ENCODE assay signal across 8 cellular contexts in the genomic region with DNA sequence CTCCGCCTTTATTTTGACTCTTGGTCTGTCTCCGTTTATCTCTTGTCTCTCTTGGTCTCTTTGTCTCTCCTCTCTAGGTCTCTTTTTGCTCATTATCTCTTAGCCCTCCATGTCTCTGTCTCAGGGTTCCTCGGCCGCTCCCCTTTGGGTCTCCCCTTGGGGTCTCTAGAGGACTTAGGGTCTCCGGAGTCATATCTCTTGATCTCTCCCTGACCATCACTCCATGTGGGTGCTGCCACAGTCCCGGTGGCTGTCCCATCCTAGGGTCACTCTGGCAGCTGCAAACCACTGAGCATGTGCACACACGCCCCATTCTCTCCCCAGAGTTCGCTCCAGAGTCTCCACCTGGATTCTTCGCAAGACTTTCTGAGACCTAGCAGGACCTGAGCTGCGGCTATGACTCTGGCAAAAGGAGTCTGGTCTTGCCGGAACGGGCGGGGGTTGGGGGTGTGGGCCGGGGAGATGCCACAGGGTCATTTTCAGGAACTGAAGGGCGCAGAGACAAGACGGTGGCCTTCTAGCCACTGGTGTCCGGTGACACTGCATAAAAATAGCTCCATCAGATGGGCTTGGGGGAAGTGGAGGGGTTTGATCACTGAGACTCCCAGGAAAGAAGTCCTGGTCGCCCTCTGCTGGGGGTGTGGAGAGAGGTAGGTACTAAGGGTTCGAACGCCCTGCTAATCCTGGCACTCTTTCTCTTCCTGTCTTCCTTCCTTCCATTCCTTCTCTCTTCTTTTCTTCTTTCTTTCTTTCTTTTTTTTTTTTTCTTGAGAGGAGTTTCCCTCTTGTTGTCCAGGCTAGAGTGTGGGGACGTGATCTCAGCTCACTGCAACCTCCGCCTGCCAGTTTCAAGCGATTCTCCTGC. TPM values are rescaled to one million over a fixed set of nuclear protein-coding genes. Genes with fewer than 3 reads are reported as not detected.
A peak's percentile ranks its signal among the peaks of the same experiment; 100 is the strongest.
DNase-seq lines count a peak whose midpoint lies in the region; ATAC-seq, FAIRE-seq and TF ChIP-seq lines count a peak whose summit lies in the region.

No MANE protein-coding gene starts in this region.

- peaks cover 2% of the 10 kb centered on the region for H3K4me1 Mint-ChIP-seq in neural progenitor cell

- H2AFZ ChIP-seq in K562 (ENCODE audit: low read depth, low read length) (peak overlapping the region; percentile 78), neural progenitor cell (replicated peaks) (no peak overlapping the region)

- H3K9me1 ChIP-seq in K562 (ENCODE audit: control insufficient read depth, insufficient read depth, low read length) = no peaks in the 10 kb centered on the region

- H3K27me3 Mint-ChIP-seq in neural progenitor cell (ENCODE audit: insufficient read depth, low read depth) = peaks cover 63% of the 10 kb centered on the region

- H3K9me3 ChIP-seq in K562 (replicated peaks; ENCODE audit: control insufficient read depth, insufficient read depth, low read depth, low read length) = no peaks in the 10 kb centered on the region
- no peaks in the 10 kb centered on the region for H3K9me3 ChIP-seq in neural progenitor cell (ENCODE audit: low read depth)

- TF ChIP-seq CTCF in K562 (IDR thresholded peaks at IDR 0.05 in 2 of 3, conservative IDR thresholded peaks at IDR 0.05 in 1 of 3; ENCODE audit: insufficient read depth in 2 of 3, low read depth in 1 of 3, low read length in 3 of 3) = peak; percentile 71 to 84 (median 79)
- peak; percentile 42 for TF ChIP-seq CTCF in neural progenitor cell (IDR thresholded peaks at IDR 0.05)

- H3K27me3 ChIP-seq in K562 (ENCODE audit: control insufficient read depth in 2 of 2, insufficient read depth in 2 of 2, low read length in 2 of 2) (peaks cover 3 to 21% of the 10 kb centered on the region in 2 experiments; a peak in 4 of 5 replicates), neural progenitor cell (peaks cover 64% of the 10 kb centered on the region)

- peak; percentile 96 for FAIRE-seq in K562 (lab: Jason Lieb, UNC)

- H3K4me3 ChIP-seq in K562 (no peak overlapping the region), neural progenitor cell (no peak overlapping the region)

- TF ChIP-seq EP300 in K562 (IDR thresholded peaks at IDR 0.05; ENCODE audit: low read length) = no peak

- no TSS peak for BruUV-seq in K562 (replicated peaks; lab: Mats Ljungman, UMichigan)

- peaks cover 9% of the 10 kb centered on the region for H3K36me3 Mint-ChIP-seq in neural progenitor cell

- TF ChIP-seq POLR2A in K562 (conservative IDR thresholded peaks at IDR 0.05) = 0 out of 2 replicates have a peak, but pooled peaks have one; percentile 35

- peak overlapping the region; percentile 14 for H3K4me3 Mint-ChIP-seq in neural progenitor cell

- H3K9ac ChIP-seq in K562 (ENCODE audit: insufficient read depth in 1 of 2, low read depth in 2 of 2, low read length in 2 of 2) = peak overlapping the region; percentile 21 to 84
- no peak overlapping the region for H3K9ac ChIP-seq in neural progenitor cell

- POLR2A ChIA-PET in K562 (lab: Yijun Ruan, JAX) = interaction anchor here (0.5 to 1.0 kb wide), 7 partner anchors 9 to 278 kb away, joined by 3 to 4 read pairs (median 3); a partner anchor contains a TSS

- intact Hi-C loops in K562 (cut with micrococcal nuclease) = loop anchor here (2.0 to 5.0 kb wide), 2 partner anchors 75 to 286 kb away; no protein-coding TSS in a partner anchor

- ATAC-seq in K562 (peak; percentile 95), HG02970 (IDR thresholded peaks at IDR 0.05; ENCODE audit: low FRiP score, unreplicated experiment) (no peak)
- no peak for ATAC-seq in activated CD4-positive, CD25-positive, alpha-beta regulatory T cell treated with anti-CD3 and anti-CD28 coated beads, Interleukin-2, amount 50 U/mL, for 24 hours

- in situ Hi-C loops in K562 (cut with MboI) = no loop called here

- H3K36me3 ChIP-seq in K562 (ENCODE audit: control insufficient read depth, insufficient read depth, low read length) (no peaks in the 10 kb centered on the region), neural progenitor cell (no peaks in the 10 kb centered on the region)

- H3K4me1 ChIP-seq in K562 (replicated peaks in 1 of 2; ENCODE audit: control insufficient read depth in 2 of 2, insufficient read depth in 2 of 2, low read length in 2 of 2) (peaks cover 9 to 32% of the 10 kb centered on the region in 2 experiments; a peak in 4 of 5 replicates), neural progenitor cell (no peaks in the 10 kb centered on the region)

- H3K4me2 ChIP-seq in K562 (ENCODE audit: insufficient read depth, low read length) (peak overlapping the region; percentile 47), neural progenitor cell (no peak overlapping the region)

- H3K27ac ChIP-seq in K562 (ENCODE audit: extremely low read depth, low read depth, low read length) (peak overlapping the region; percentile 52; the same call in 2 of the 3 replicates), neural progenitor cell (no peak overlapping the region)

- WGBS in K562 (ENCODE audit: insufficient coverage, low coverage, missing lambda C conversion rate) = 30% methylated on average over 19 of the region's 23 CpGs

- peak; percentile 29 for DNase-seq in NCI-H1105 treated with DMSO at 0.1 percent for 48 hours (lab: John Stamatoyannopoulos, UW)
- no peak for DNase-seq in NCI-H1105 (lab: John Stamatoyannopoulos, UW)
- DNase-seq in NCI-H146 treated with DMSO at 0.1 percent for 48 hours (lab: John Stamatoyannopoulos, UW; ENCODE audit: unreplicated experiment) = peak; percentile 15
- DNase-seq in K562 (ENCODE audit: extremely low read depth in 1 of 4, low spot score in 3 of 4) = peak; percentile 76 to 91 (median 82)
- DNase-seq in neural progenitor cell (ENCODE audit: low spot score) = peak; percentile 60
- DNase-seq in activated CD8-positive, alpha-beta memory T cell treated with anti-CD3 and anti-CD28 coated beads, Interleukin-2, amount 50 U/mL, for 48 hours = no peak

- H3K79me2 ChIP-seq in K562 (ENCODE audit: control insufficient read depth, insufficient read depth, low read length) = no peaks in the 10 kb centered on the region
- H3K79me2 ChIP-seq in neural progenitor cell (ENCODE audit: low read depth) = no peaks in the 10 kb centered on the region

- no peak overlapping the region for H3K27ac Mint-ChIP-seq in neural progenitor cell

- TF ChIP-seq RAD21 in K562 (CRISPR knock-in tag; conservative IDR thresholded peaks at IDR 0.05 in 1 of 2, IDR thresholded peaks at IDR 0.05 in 1 of 2) = peak; percentile 41 to 70

- H3K9me3 Mint-ChIP-seq in neural progenitor cell = peaks cover 17% of the 10 kb centered on the region

- no peaks in the 10 kb centered on the region for H4K20me1 ChIP-seq in K562 (replicated peaks; ENCODE audit: control insufficient read depth, insufficient read depth, low read length)
- H4K20me1 ChIP-seq in neural progenitor cell (ENCODE audit: low read depth) = peaks cover 14% of the 10 kb centered on the region

- H3F3A ChIP-seq in neural progenitor cell (ENCODE audit: low read depth) = peaks cover 16% of the 10 kb centered on the region

- CTCF ChIA-PET in K562 (lab: Yijun Ruan, JAX; ENCODE audit: low intra/inter-chr PET ratio) = interaction anchor here (0.5 to 1.0 kb wide), 6 partner anchors 54 to 279 kb away, joined by 3 to 5 read pairs (median 3); no protein-coding TSS in a partner anchor

RNA-seq across cellular contexts. Expression of a gene that starts 1.2 kb away (rescaled TPM):
- total RNA-seq in K562 (2011; cell fraction: chromatin; rRNA removed; ENCODE audit: low replicate concordance) = 0.12 TPM in 1 of 2 replicates, not detected in the other
- total RNA-seq in K562 (2011; cell fraction: nucleolus; rRNA removed) = 0.13 and 0.17 TPM in 2 replicates
- total RNA-seq in K562 (2011; cell fraction: nucleoplasm; rRNA removed) = 0.15 TPM in 1 of 2 replicates, not detected in the other
- total RNA-seq in K562 (2014; rRNA removed) = 0.04 and 0.05 TPM in 2 replicates
- total RNA-seq in K562 (2014; rRNA removed; fragmentation: Illumina TruSeq; extraction: Trizol) = 0.04 TPM in 1 of 2 replicates, not detected in the other
- total RNA-seq in K562 (2015; rRNA removed; fragmentation: Illumina TruSeq; extraction: Trizol) = not detected in 2 replicates
- not detected in 2 replicates for total RNA-seq in K562 (2021)
- not detected in 2 replicates for polyA plus RNA-seq in K562 (2011; rRNA removed)
- polyA plus RNA-seq in K562 (2011; cell fraction: cytosol; rRNA removed) = 0.01 TPM in 1 of 2 replicates, not detected in the other
- not detected in 2 replicates for polyA plus RNA-seq in K562 (2011; cell fraction: nucleus; rRNA removed)
- 0.01 and 0.04 TPM in 2 replicates for polyA plus RNA-seq in K562 (2012)
- 0.04 TPM in 1 of 2 replicates, not detected in the other for polyA plus RNA-seq in K562 (2014; fragmentation: Illumina TruSeq; extraction: Trizol)
- not detected for polyA plus RNA-seq in K562 (2014; fragmentation: Nextera tagmentation; extraction: Ambion mirVana)
- polyA plus RNA-seq in K562 (2014; rRNA removed) = not detected in 2 replicates
- 0.06 and 0.07 TPM in 2 replicates for polyA minus RNA-seq in K562 (2011; rRNA and poly(A)+ RNA removed)
- polyA minus RNA-seq in K562 (2011; cell fraction: cytosol; rRNA and poly(A)+ RNA removed) = not detected in 2 replicates
- polyA minus RNA-seq in K562 (2011; cell fraction: nucleus; rRNA and poly(A)+ RNA removed) = not detected in 2 replicates
- 0.11 TPM in 1 of 2 replicates, not detected in the other for total RNA-seq in neural progenitor cell (ENCODE audit: low replicate concordance)

RNA-seq across cellular contexts. Expression of a gene that starts 9.1 kb away (rescaled TPM):
- total RNA-seq in K562 (2011; cell fraction: chromatin; rRNA removed; ENCODE audit: low replicate concordance) = not detected in 2 replicates
- not detected in 2 replicates for total RNA-seq in K562 (2011; cell fraction: nucleolus; rRNA removed)
- total RNA-seq in K562 (2011; cell fraction: nucleoplasm; rRNA removed) = not detected in 2 replicates
- total RNA-seq in K562 (2014; rRNA removed) (not detected in 2 replicates), K562 (2014; rRNA removed; fragmentation: Illumina TruSeq; extraction: Trizol) (not detected in 2 replicates), K562 (2015; rRNA removed; fragmentation: Illumina TruSeq; extraction: Trizol) (not detected in 2 replicates), K562 (2021) (not detected in 2 replicates), neural progenitor cell (ENCODE audit: low replicate concordance) (0.46 and 3.8 TPM in 2 replicates)
- polyA plus RNA-seq in K562 (2011; rRNA removed) (not detected in 2 replicates), K562 (2014; fragmentation: Illumina TruSeq; extraction: Trizol) (not detected in 2 replicates), K562 (2014; fragmentation: Nextera tagmentation; extraction: Ambion mirVana) (not detected), K562 (2014; rRNA removed) (not detected in 2 replicates)
- polyA plus RNA-seq in K562 (2011; cell fraction: cytosol; rRNA removed) = not detected in 2 replicates
- not detected in 2 replicates for polyA plus RNA-seq in K562 (2011; cell fraction: nucleus; rRNA removed)
- 0.18 TPM in 1 of 2 replicates, not detected in the other for polyA plus RNA-seq in K562 (2012)
- not detected in 2 replicates for polyA minus RNA-seq in K562 (2011; rRNA and poly(A)+ RNA removed)
- polyA minus RNA-seq in K562 (2011; cell fraction: cytosol; rRNA and poly(A)+ RNA removed) = not detected in 2 replicates
- polyA minus RNA-seq in K562 (2011; cell fraction: nucleus; rRNA and poly(A)+ RNA removed) = not detected in 2 replicates

RNA-seq across cellular contexts. Expression of a gene that starts 11.5 kb away (rescaled TPM):
- 309 and 784 TPM in 2 replicates for total RNA-seq in K562 (2011; cell fraction: chromatin; rRNA removed; ENCODE audit: low replicate concordance)
- 479 and 527 TPM in 2 replicates for total RNA-seq in K562 (2011; cell fraction: nucleolus; rRNA removed)
- total RNA-seq in K562 (2011; cell fraction: nucleoplasm; rRNA removed) = 307 and 384 TPM in 2 replicates
- 496 and 541 TPM in 2 replicates for total RNA-seq in K562 (2014; rRNA removed)
- total RNA-seq in K562 (2014; rRNA removed; fragmentation: Illumina TruSeq; extraction: Trizol) = 82.0 and 82.4 TPM in 2 replicates
- total RNA-seq in K562 (2015; rRNA removed; fragmentation: Illumina TruSeq; extraction: Trizol) = 122 and 128 TPM in 2 replicates
- 201 and 234 TPM in 2 replicates for total RNA-seq in K562 (2021)
- polyA plus RNA-seq in K562 (2011; rRNA removed) = 136 and 190 TPM in 2 replicates
- 172 and 316 TPM in 2 replicates for polyA plus RNA-seq in K562 (2011; cell fraction: cytosol; rRNA removed)
- 716 and 1,314 TPM in 2 replicates for polyA plus RNA-seq in K562 (2011; cell fraction: nucleus; rRNA removed)
- polyA plus RNA-seq in K562 (2012) = 250 and 336 TPM in 2 replicates
- 143 and 188 TPM in 2 replicates for polyA plus RNA-seq in K562 (2014; fragmentation: Illumina TruSeq; extraction: Trizol)
- 1 to 10 TPM; 2.8 to 3.2 TPM for polyA plus RNA-seq in K562 (2014; fragmentation: Nextera tagmentation; extraction: Ambion mirVana)
- 401 and 493 TPM in 2 replicates for polyA plus RNA-seq in K562 (2014; rRNA removed)
- 40.2 and 43.9 TPM in 2 replicates for polyA minus RNA-seq in K562 (2011; rRNA and poly(A)+ RNA removed)
- polyA minus RNA-seq in K562 (2011; cell fraction: cytosol; rRNA and poly(A)+ RNA removed) = 86.0 and 90.3 TPM in 2 replicates
- 98.1 and 126 TPM in 2 replicates for polyA minus RNA-seq in K562 (2011; cell fraction: nucleus; rRNA and poly(A)+ RNA removed)
- total RNA-seq in neural progenitor cell (ENCODE audit: low replicate concordance) = 162 and 365 TPM in 2 replicates

RNA-seq across cellular contexts. Expression of a gene that starts 16.2 kb away (rescaled TPM):
- total RNA-seq in K562 (2011; cell fraction: chromatin; rRNA removed; ENCODE audit: low replicate concordance) = not detected in 2 replicates
- total RNA-seq in K562 (2011; cell fraction: nucleolus; rRNA removed) = not detected in 2 replicates
- total RNA-seq in K562 (2011; cell fraction: nucleoplasm; rRNA removed) = not detected in 2 replicates
- total RNA-seq in K562 (2014; rRNA removed) (not detected in 2 replicates), K562 (2014; rRNA removed; fragmentation: Illumina TruSeq; extraction: Trizol) (not detected in 2 replicates), K562 (2015; rRNA removed; fragmentation: Illumina TruSeq; extraction: Trizol) (not detected in 2 replicates), K562 (2021) (not detected in 2 replicates), neural progenitor cell (ENCODE audit: low replicate concordance) (0.31 TPM in 1 of 2 replicates, not detected in the other)
- polyA plus RNA-seq in K562 (2011; rRNA removed) (not detected in 2 replicates), K562 (2014; fragmentation: Illumina TruSeq; extraction: Trizol) (not detected in 2 replicates), K562 (2014; fragmentation: Nextera tagmentation; extraction: Ambion mirVana) (not detected), K562 (2014; rRNA removed) (not detected in 2 replicates)
- 0.18 TPM in 1 of 2 replicates, not detected in the other for polyA plus RNA-seq in K562 (2011; cell fraction: cytosol; rRNA removed)
- 0.06 TPM in 1 of 2 replicates, not detected in the other for polyA plus RNA-seq in K562 (2011; cell fraction: nucleus; rRNA removed)
- polyA plus RNA-seq in K562 (2012) = 0.04 TPM in 1 of 2 replicates, not detected in the other
- polyA minus RNA-seq in K562 (2011; rRNA and poly(A)+ RNA removed) = not detected in 2 replicates
- polyA minus RNA-seq in K562 (2011; cell fraction: cytosol; rRNA and poly(A)+ RNA removed) = not detected in 2 replicates
- polyA minus RNA-seq in K562 (2011; cell fraction: nucleus; rRNA and poly(A)+ RNA removed) = not detected in 2 replicates

RNA-seq across cellular contexts. Expression of a gene that starts 24.8 kb away (rescaled TPM):
- not detected in 2 replicates for total RNA-seq in K562 (2011; cell fraction: chromatin; rRNA removed; ENCODE audit: low replicate concordance)
- not detected in 2 replicates for total RNA-seq in K562 (2011; cell fraction: nucleolus; rRNA removed)
- total RNA-seq in K562 (2011; cell fraction: nucleoplasm; rRNA removed) = not detected in 2 replicates
- not detected in 2 replicates for total RNA-seq in K562 (2014; rRNA removed)
- not detected in 2 replicates for total RNA-seq in K562 (2014; rRNA removed; fragmentation: Illumina TruSeq; extraction: Trizol)
- not detected in 2 replicates for total RNA-seq in K562 (2015; rRNA removed; fragmentation: Illumina TruSeq; extraction: Trizol)
- total RNA-seq in K562 (2021) = not detected in 2 replicates
- not detected in 2 replicates for polyA plus RNA-seq in K562 (2011; rRNA removed)
- polyA plus RNA-seq in K562 (2011; cell fraction: cytosol; rRNA removed) = not detected in 2 replicates
- not detected in 2 replicates for polyA plus RNA-seq in K562 (2011; cell fraction: nucleus; rRNA removed)
- polyA plus RNA-seq in K562 (2012) = not detected in 2 replicates
- polyA plus RNA-seq in K562 (2014; fragmentation: Illumina TruSeq; extraction: Trizol) = not detected in 2 replicates
- not detected for polyA plus RNA-seq in K562 (2014; fragmentation: Nextera tagmentation; extraction: Ambion mirVana)
- polyA plus RNA-seq in K562 (2014; rRNA removed) = not detected in 2 replicates
- not detected in 2 replicates for polyA minus RNA-seq in K562 (2011; rRNA and poly(A)+ RNA removed)
- not detected in 2 replicates for polyA minus RNA-seq in K562 (2011; cell fraction: cytosol; rRNA and poly(A)+ RNA removed)
- not detected in 2 replicates for polyA minus RNA-seq in K562 (2011; cell fraction: nucleus; rRNA and poly(A)+ RNA removed)
- not detected in 2 replicates for total RNA-seq in neural progenitor cell (ENCODE audit: low replicate concordance)

Comparison
In these comparisons a context has a peak if more than half of its experiments do, and no peak if none do; other contexts are left out.
1. DNase-seq: peak in NCI-H1105 treated with DMSO at 0.1 percent for 48 hours (single experiment), NCI-H146 treated with DMSO at 0.1 percent for 48 hours (single experiment), K562 (4 of 4) and neural progenitor cell (single experiment); none in NCI-H1105 (single experiment) and activated CD8-positive, alpha-beta memory T cell treated with anti-CD3 and anti-CD28 coated beads, Interleukin-2, amount 50 U/mL, for 48 hours (single experiment).